In genomic region chr2:224163573-224164307, GRCh38 we compare ENCODE assay signal across 16 cellular contexts.
DNase-seq lines count a peak whose midpoint lies in the region; ATAC-seq and TF ChIP-seq lines count a peak whose summit lies in the region.
"Had no signal": no experiment of that assay in that cellular context is flagged by ENCODE, and none has a peak within 500 bp of the region (broad histone marks: within the 10 kb centered on the region; RNA-seq: fewer than 3 reads in every experiment).

No MANE protein-coding gene starts in this region.

- POLR2A ChIA-PET in PC-3 (lab: Charles Lee; ENCODE audit: unreplicated experiment) = no interaction called here

- H3F3A ChIP-seq in PC-3 (ENCODE audit: low read length, unreplicated experiment) = no peaks in the 10 kb centered on the region

- TF ChIP-seq CTCF in Calu3 (IDR thresholded peaks at IDR 0.05; ENCODE audit: unreplicated experiment) (no peak), PC-3 (conservative IDR thresholded peaks at IDR 0.05; ENCODE audit: low read depth, low read length) (no peak), mucosa of descending colon (IDR thresholded peaks at IDR 0.05) (no peak), tibial nerve (IDR thresholded peaks at IDR 0.05) (no peak)

- no peak for TF ChIP-seq POLR2A in tibial nerve (IDR thresholded peaks at IDR 0.05)

- H3K79me2 ChIP-seq in PC-3 (ENCODE audit: low read length) = no peaks in the 10 kb centered on the region

- H4K20me1 ChIP-seq in PC-3 (ENCODE audit: low read length) = no peaks in the 10 kb centered on the region

- H3K4me3 Mint-ChIP-seq in Calu3 (ENCODE audit: low read depth, unreplicated experiment) = no peak overlapping the region
- H3K4me3 Mint-ChIP-seq in stimulated activated memory B cell treated with anti-CD40 and anti-IgM and Interleukin-4, amounts not matched to agents 10 μg/mL and 1 μg/mL and 100 μg/mL, for 72 hours = no peak overlapping the region

- H3K9me3 Mint-ChIP-seq in Calu3 (ENCODE audit: low read depth, unreplicated experiment) = no peaks in the 10 kb centered on the region
- peaks cover 10% of the 10 kb centered on the region for H3K9me3 Mint-ChIP-seq in stimulated activated memory B cell treated with anti-CD40 and anti-IgM and Interleukin-4, amounts not matched to agents 10 μg/mL and 1 μg/mL and 100 μg/mL, for 72 hours

- no peak overlapping the region for H3K4me3 ChIP-seq in PC-3 (ENCODE audit: low read length)
- no peak overlapping the region for H3K4me3 ChIP-seq in mucosa of descending colon
- no peak overlapping the region for H3K4me3 ChIP-seq in tibial nerve
- H3K4me3 ChIP-seq: thyroid gland had no signal

- no peaks in the 10 kb centered on the region for H3K9me2 ChIP-seq in PC-3 (replicated peaks; ENCODE audit: low read length)

- TF ChIP-seq EP300 in tibial nerve (IDR thresholded peaks at IDR 0.05) = no peak

- WGBS in tibial nerve, 2 donors = 66 to 71% methylated on average over 4 of the region's 4 CpGs

- no peak overlapping the region for H3K9ac ChIP-seq in PC-3 (ENCODE audit: low read length)

- peak; percentile 81 for ATAC-seq in PC-3
- peak; percentile 80 for ATAC-seq in esophagus mucosa
- ATAC-seq in mucosa of descending colon = peak; percentile 91
- no peak for ATAC-seq in GM18870 (IDR thresholded peaks at IDR 0.05; ENCODE audit: unreplicated experiment)
- no peak for ATAC-seq in stimulated activated memory B cell treated with anti-CD40 and anti-IgM and Interleukin-4, amounts not matched to agents 10 μg/mL and 1 μg/mL and 100 μg/mL, for 72 hours

- H3K36me3 Mint-ChIP-seq in Calu3 (ENCODE audit: insufficient read depth, unreplicated experiment) = no peaks in the 10 kb centered on the region
- H3K36me3 Mint-ChIP-seq in stimulated activated memory B cell treated with anti-CD40 and anti-IgM and Interleukin-4, amounts not matched to agents 10 μg/mL and 1 μg/mL and 100 μg/mL, for 72 hours = no peaks in the 10 kb centered on the region

- H3K4me1 Mint-ChIP-seq in Calu3 (ENCODE audit: low read depth, unreplicated experiment) = peaks cover 30% of the 10 kb centered on the region
- H3K4me1 Mint-ChIP-seq in stimulated activated memory B cell treated with anti-CD40 and anti-IgM and Interleukin-4, amounts not matched to agents 10 μg/mL and 1 μg/mL and 100 μg/mL, for 72 hours = no peaks in the 10 kb centered on the region

- no peak for DNase-seq in Calu3
- peak; percentile 80 for DNase-seq in PC-3
- DNase-seq in mucosa of descending colon = no peak
- no peak for DNase-seq in DMS 273 treated with DMSO at 0.1 percent for 48 hours (lab: John Stamatoyannopoulos, UW)
- DNase-seq in tibial nerve (ENCODE audit: low spot score in 2 of 2) = no peak
- DNase-seq: activated CD8-positive, alpha-beta memory T cell treated with anti-CD3 and anti-CD28 coated beads for 24 hours; amniotic stem cell; cortex of kidney; erythroblast; NCI-H1048; NCI-H2081 treated with DMSO at 0.1 percent for 48 hours; NCI-H526 treated with DMSO at 0.1 percent for 48 hours; thyroid gland had no signal

- BruUV-seq in Calu3 (replicated peaks; lab: Mats Ljungman, UMichigan) (no TSS peak), PC-3 (replicated peaks; lab: Mats Ljungman, UMichigan) (no TSS peak)

- peaks cover 34% of the 10 kb centered on the region for H3K4me1 ChIP-seq in PC-3 (ENCODE audit: insufficient read depth, low read length)
- no peaks in the 10 kb centered on the region for H3K4me1 ChIP-seq in mucosa of descending colon (ENCODE audit: low read depth)
- no peaks in the 10 kb centered on the region for H3K4me1 ChIP-seq in tibial nerve
- H3K4me1 ChIP-seq: thyroid gland had no signal

- intact Hi-C loops in Calu3 (cut with micrococcal nuclease; ENCODE audit: unreplicated experiment) (no loop called here), PC-3 (cut with micrococcal nuclease) (loop anchor here (2.0 kb wide), 1 partner anchor 17 kb away; no protein-coding TSS in a partner anchor), mucosa of descending colon (cut with DNase I, micrococcal nuclease) (no loop called here)

- no peaks in the 10 kb centered on the region for H3K27me3 Mint-ChIP-seq in Calu3 (ENCODE audit: unreplicated experiment)
- peaks cover 16% of the 10 kb centered on the region for H3K27me3 Mint-ChIP-seq in stimulated activated memory B cell treated with anti-CD40 and anti-IgM and Interleukin-4, amounts not matched to agents 10 μg/mL and 1 μg/mL and 100 μg/mL, for 72 hours

- peak overlapping the region; percentile 57 for H3K27ac Mint-ChIP-seq in Calu3 (ENCODE audit: unreplicated experiment)
- no peak overlapping the region for H3K27ac Mint-ChIP-seq in stimulated activated memory B cell treated with anti-CD40 and anti-IgM and Interleukin-4, amounts not matched to agents 10 μg/mL and 1 μg/mL and 100 μg/mL, for 72 hours

- no peaks in the 10 kb centered on the region for H3K9me3 ChIP-seq in PC-3 (ENCODE audit: low read length)
- H3K9me3 ChIP-seq in mucosa of descending colon = no peaks in the 10 kb centered on the region
- no peaks in the 10 kb centered on the region for H3K9me3 ChIP-seq in tibial nerve
- H3K9me3 ChIP-seq: thyroid gland had no signal

- no peaks in the 10 kb centered on the region for H3K27me3 ChIP-seq in PC-3 (ENCODE audit: low read length)
- no peaks in the 10 kb centered on the region for H3K27me3 ChIP-seq in tibial nerve
- H3K27me3 ChIP-seq: thyroid gland had no signal

- H2AFZ ChIP-seq in PC-3 (ENCODE audit: low read length) = no peak overlapping the region

- H3K27ac ChIP-seq in PC-3 (ENCODE audit: low read length) (peak overlapping the region; percentile 55), tibial nerve (no peak overlapping the region)
- H3K27ac ChIP-seq: thyroid gland had no signal

- H3K36me3 ChIP-seq in PC-3 (ENCODE audit: low read depth, low read length) (no peaks in the 10 kb centered on the region), mucosa of descending colon (ENCODE audit: low read depth) (no peaks in the 10 kb centered on the region), tibial nerve (no peaks in the 10 kb centered on the region)
- H3K36me3 ChIP-seq: thyroid gland had no signal

- H3K4me2 ChIP-seq in PC-3 (ENCODE audit: low read length) = peak overlapping the region; percentile 29; the same call in 1 of the 2 replicates

- CTCF ChIA-PET in Calu3 (lab: Charles Lee) = interaction anchor here (0.5 to 1.2 kb wide), 6 partner anchors 11 to 473 kb away, joined by 3 to 5 read pairs (median 3); no protein-coding TSS in a partner anchor
- CTCF ChIA-PET in PC-3 (lab: Charles Lee) = interaction anchor here (0.6 kb wide), 1 partner anchor 196 kb away, joined by 3 read pairs; no protein-coding TSS in a partner anchor

Comparison
In these comparisons a context has a peak if more than half of its experiments do, and no peak if none do; other contexts are left out.
1. ATAC-seq: peak in PC-3 (single experiment), esophagus mucosa (single experiment) and mucosa of descending colon (single experiment); none in GM18870 (single experiment) and stimulated activated memory B cell treated with anti-CD40 and anti-IgM and Interleukin-4, amounts not matched to agents 10 μg/mL and 1 μg/mL and 100 μg/mL, for 72 hours (single experiment).